In genomic region chr1:54853793-54854370, GRCh38 we compare ENCODE assay signal across 29 cellular contexts.
"Had no signal": no experiment of that assay in that cellular context is flagged by ENCODE, and none has a peak within 500 bp of the region (broad histone marks: within the 10 kb centered on the region; RNA-seq: fewer than 3 reads in every experiment).

No MANE protein-coding gene starts in this region.

- DNase-seq: activated CD4-positive, alpha-beta T cell treated with anti-CD3 and anti-CD28 coated beads for 1 hour; activated CD4-positive, alpha-beta T cell treated with anti-CD3 and anti-CD28 coated beads, Interleukin-2, amount 50 U/mL, for 1 hour; activated CD8-positive, alpha-beta memory T cell treated with anti-CD3 and anti-CD28 coated beads, Interleukin-2, amount 10 ng/mL, durations not matched to agents 7 days and 5 days; activated CD8-positive, alpha-beta T cell treated with anti-CD3 and anti-CD28 coated beads for 36 hours; activated effector memory CD4-positive, alpha-beta T cell treated with Interleukin-2 at 50 U/mL for 16 hours; activated naive CD4-positive, alpha-beta T cell treated with Interleukin-2 at 50 U/mL for 16 hours; aorta; body of pancreas; cerebellar nuclear complex; cortex of kidney; foreskin keratinocyte; heart left ventricle; lower lobe of right lung; ovary; stimulated activated CD4-positive, alpha-beta T cell treated with anti-CD3 and anti-CD28 coated beads, Interleukin-12 subunit alpha, Interleukin-12 subunit beta, amount 100 ng/mL, for 4 hours; stimulated activated CD4-positive, alpha-beta T cell treated with anti-CD3 and anti-CD28 coated beads, Interleukin-4, amount 100 ng/mL, for 24 hours; stimulated activated naive CD8-positive, alpha-beta T cell treated with anti-CD3 and anti-CD28 coated beads, Interleukin-15, amount 100 ng/mL, for 72 hours; substantia nigra; T-helper 2 cell had no signal

- H3K27me3 Mint-ChIP-seq: activated CD8-positive, alpha-beta memory T cell treated with anti-CD3 and anti-CD28 coated beads, Interleukin-2, amount 10 ng/mL, durations not matched to agents 7 days and 5 days; activated CD8-positive, alpha-beta T cell treated with anti-CD3 and anti-CD28 coated beads for 36 hours; activated naive CD8-positive, alpha-beta T cell; progenitor cell of endocrine pancreas; stimulated activated naive CD8-positive, alpha-beta T cell treated with anti-CD3 and anti-CD28 coated beads, Interleukin-15, amount 100 ng/mL, for 72 hours; type B pancreatic cell had no signal

- H3K4me1 Mint-ChIP-seq: activated CD8-positive, alpha-beta memory T cell treated with anti-CD3 and anti-CD28 coated beads, Interleukin-2, amount 10 ng/mL, durations not matched to agents 7 days and 5 days; stimulated activated effector memory CD8-positive, alpha-beta T cell treated with anti-CD3 and anti-CD28 coated beads, Interleukin-12 subunit alpha, Interleukin-12 subunit beta, amount 100 ng/mL, for 72 hours; stimulated activated naive CD8-positive, alpha-beta T cell treated with anti-CD3 and anti-CD28 coated beads, Interleukin-15, amount 100 ng/mL, for 72 hours had no signal

- H3K36me3 ChIP-seq: neutrophil, ovary had no signal

- H3K9me3 Mint-ChIP-seq: activated CD8-positive, alpha-beta T cell treated with anti-CD3 and anti-CD28 coated beads for 36 hours; nephron; stimulated activated effector memory CD8-positive, alpha-beta T cell treated with anti-CD3 and anti-CD28 coated beads, Interleukin-12 subunit alpha, Interleukin-12 subunit beta, amount 100 ng/mL, for 72 hours; stimulated activated naive CD8-positive, alpha-beta T cell treated with anti-CD3 and anti-CD28 coated beads, Interleukin-15, amount 100 ng/mL, for 72 hours; type B pancreatic cell had no signal

- H3K27ac ChIP-seq: body of pancreas, esophagus muscularis mucosa, foreskin keratinocyte, heart left ventricle, lower lobe of right lung, neutrophil, ovary, skin epidermis had no signal

- H3K27me3 ChIP-seq: body of pancreas, esophagus muscularis mucosa, foreskin keratinocyte, heart left ventricle, neutrophil, ovary, right lobe of liver had no signal

- H3K27ac Mint-ChIP-seq: activated CD8-positive, alpha-beta memory T cell treated with anti-CD3 and anti-CD28 coated beads, Interleukin-2, amount 10 ng/mL, durations not matched to agents 7 days and 5 days; activated CD8-positive, alpha-beta T cell treated with anti-CD3 and anti-CD28 coated beads for 36 hours; activated naive CD8-positive, alpha-beta T cell; progenitor cell of endocrine pancreas; type B pancreatic cell had no signal

- ATAC-seq: activated CD8-positive, alpha-beta memory T cell treated with anti-CD3 and anti-CD28 coated beads, Interleukin-2, amount 10 ng/mL, durations not matched to agents 7 days and 5 days; activated CD8-positive, alpha-beta T cell treated with anti-CD3 and anti-CD28 coated beads for 36 hours; body of pancreas; foreskin keratinocyte; heart left ventricle; left lobe of liver; right lobe of liver; stimulated activated effector memory CD8-positive, alpha-beta T cell treated with anti-CD3 and anti-CD28 coated beads, Interleukin-12 subunit alpha, Interleukin-12 subunit beta, amount 100 ng/mL, for 72 hours; stimulated activated naive CD8-positive, alpha-beta T cell treated with anti-CD3 and anti-CD28 coated beads, Interleukin-15, amount 100 ng/mL, for 72 hours had no signal

- H3K4me3 Mint-ChIP-seq: activated CD8-positive, alpha-beta memory T cell treated with anti-CD3 and anti-CD28 coated beads, Interleukin-2, amount 10 ng/mL, durations not matched to agents 7 days and 5 days; activated CD8-positive, alpha-beta T cell treated with anti-CD3 and anti-CD28 coated beads for 36 hours; activated naive CD8-positive, alpha-beta T cell; nephron; stimulated activated effector memory CD8-positive, alpha-beta T cell treated with anti-CD3 and anti-CD28 coated beads, Interleukin-12 subunit alpha, Interleukin-12 subunit beta, amount 100 ng/mL, for 72 hours; stimulated activated naive CD8-positive, alpha-beta T cell treated with anti-CD3 and anti-CD28 coated beads, Interleukin-15, amount 100 ng/mL, for 72 hours; type B pancreatic cell had no signal

- H3K4me3 ChIP-seq: body of pancreas, esophagus muscularis mucosa, heart left ventricle, lower lobe of right lung, ovary, right lobe of liver, skin epidermis had no signal

- H3K4me1 ChIP-seq: foreskin keratinocyte, lower lobe of right lung had no signal

- H3K9me3 ChIP-seq: body of pancreas, esophagus muscularis mucosa, heart left ventricle, lower lobe of right lung, neutrophil, ovary, right lobe of liver had no signal
